Comparison of ENCODE assay signal across 1 cellular context in genomic region chr11:47538741-47539575, GRCh38.
TF ChIP-seq lines count a peak whose summit lies in the region.

No MANE protein-coding gene starts in this region.

TF ChIP-seq in GM12878, 131 proteins besides CTCF, POLR2A, EP300 and RAD21:
- TF ChIP-seq SRF (IDR thresholded peaks at IDR 0.05; ENCODE audit: low read depth in 2 of 2, low read length in 2 of 2) (no peak), CHD1 (IDR thresholded peaks at IDR 0.05; ENCODE audit: low read depth, low read length) (no peak), ZNF687 (IDR thresholded peaks at IDR 0.05) (no peak), SMAD1 (IDR thresholded peaks at IDR 0.05; ENCODE audit: low read depth, partially characterized antibody) (no peak), NR2C2 (IDR thresholded peaks at IDR 0.05; ENCODE audit: borderline replicate concordance, control insufficient read depth, insufficient read length, low read depth) (no peak), ELK1 (IDR thresholded peaks at IDR 0.05; ENCODE audit: low read depth, low read length) (no peak), IKZF1 (conservative IDR thresholded peaks at IDR 0.05) (no peak), HDAC6 (IDR thresholded peaks at IDR 0.05; ENCODE audit: unreplicated experiment) (no peak), BHLHE40 (IDR thresholded peaks at IDR 0.05; ENCODE audit: borderline replicate concordance in 1 of 2, low read depth in 2 of 2, low read length in 1 of 2) (no peak), RELA (IDR thresholded peaks at IDR 0.05; ENCODE audit: borderline replicate concordance, partially characterized antibody) (no peak), ASH2L (IDR thresholded peaks at IDR 0.05; ENCODE audit: borderline replicate concordance, low read depth) (no peak), SIN3A (IDR thresholded peaks at IDR 0.05; ENCODE audit: low read depth, low read length) (no peak)
